23 cellular contexts compared by ENCODE assay signal in the genomic region with DNA sequence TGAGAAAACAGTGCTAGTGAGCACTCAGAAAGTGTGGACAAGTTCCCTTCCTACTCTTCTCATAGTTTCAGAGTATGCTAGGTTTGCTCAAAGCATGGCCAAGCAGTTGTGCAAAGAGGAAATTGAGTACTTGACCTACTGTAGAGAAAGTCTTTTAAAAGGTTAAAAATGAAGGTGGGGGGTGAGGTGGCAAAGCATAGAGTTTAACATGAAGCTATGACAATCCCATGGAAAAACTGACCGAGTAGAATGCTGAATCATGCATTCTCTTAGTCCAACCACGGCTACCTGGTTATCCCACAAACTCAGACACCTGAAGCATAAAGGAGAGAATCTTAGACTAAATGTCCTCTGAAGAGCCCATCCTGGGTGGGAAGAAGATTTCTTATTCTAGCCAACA.
DNase-seq lines count a peak whose midpoint lies in the region; TF ChIP-seq lines count a peak whose summit lies in the region.
"Had no signal": no experiment of that assay in that cellular context is flagged by ENCODE, and none has a peak within 500 bp of the region (broad histone marks: within the 10 kb centered on the region; RNA-seq: fewer than 3 reads in every experiment).

No MANE protein-coding gene starts in this region.

- no TSS peak for BruUV-seq in Calu3 (replicated peaks; lab: Mats Ljungman, UMichigan)

- H3K4me1 Mint-ChIP-seq in chondrocyte (ENCODE audit: low read depth) (peaks cover 81% of the 10 kb centered on the region), progenitor cell of endocrine pancreas (ENCODE audit: low read depth) (peaks cover 48% of the 10 kb centered on the region), Calu3 (ENCODE audit: low read depth, unreplicated experiment) (peaks cover 84% of the 10 kb centered on the region), type B pancreatic cell (ENCODE audit: unreplicated experiment) (peaks cover 39% of the 10 kb centered on the region)
- H3K4me1 Mint-ChIP-seq: activated CD8-positive, alpha-beta memory T cell treated with anti-CD3 and anti-CD28 coated beads, Interleukin-2, amount 10 ng/mL, durations not matched to agents 7 days and 5 days; naive thymus-derived CD8-positive, alpha-beta T cell; T-cell had no signal

- no peaks in the 10 kb centered on the region for H3K27me3 ChIP-seq in GM23248 (replicated peaks; ENCODE audit: insufficient read depth)
- H3K27me3 ChIP-seq: ovary had no signal

- DNase-seq in GM23248 (peak; percentile 23), M059J (ENCODE audit: low read depth) (peak; percentile 55), chondrocyte (ENCODE audit: low spot score) (no peak), progenitor cell of endocrine pancreas (ENCODE audit: low spot score, unreplicated experiment) (no peak), Calu3 (no peak), cerebellar cortex (ENCODE audit: low spot score) (no peak), type B pancreatic cell (ENCODE audit: extremely low spot score, unreplicated experiment) (no peak)
- DNase-seq: activated CD4-positive, alpha-beta T cell treated with anti-CD3 and anti-CD28 coated beads for 1 hour; activated CD8-positive, alpha-beta memory T cell treated with anti-CD3 and anti-CD28 coated beads, Interleukin-2, amount 10 ng/mL, durations not matched to agents 7 days and 5 days; CD8-positive, alpha-beta T cell; glutamatergic neuron; H9; left colon; naive thymus-derived CD8-positive, alpha-beta T cell; NCI-H1694 treated with DMSO at 0.1 percent for 48 hours; NCI-H69; ovary; SIG-M5; stimulated activated CD4-positive, alpha-beta T cell treated with anti-CD3 and anti-CD28 coated beads, Interleukin-1b, Interleukin-23, amount 100 ng/mL, for 48 hours; T-cell had no signal

- peak overlapping the region; percentile 98 for H3K27ac Mint-ChIP-seq in chondrocyte (ENCODE audit: unreplicated experiment)
- H3K27ac Mint-ChIP-seq in progenitor cell of endocrine pancreas = peak overlapping the region; percentile 67
- no peak overlapping the region for H3K27ac Mint-ChIP-seq in Calu3 (ENCODE audit: unreplicated experiment)
- no peak overlapping the region for H3K27ac Mint-ChIP-seq in type B pancreatic cell
- H3K27ac Mint-ChIP-seq: activated CD8-positive, alpha-beta memory T cell treated with anti-CD3 and anti-CD28 coated beads, Interleukin-2, amount 10 ng/mL, durations not matched to agents 7 days and 5 days; brain; CD8-positive, alpha-beta T cell; naive thymus-derived CD8-positive, alpha-beta T cell; T-cell had no signal

- TF ChIP-seq CTCF in chondrocyte (IDR thresholded peaks at IDR 0.05) (no peak), progenitor cell of endocrine pancreas (IDR thresholded peaks at IDR 0.05; ENCODE audit: unreplicated experiment) (no peak), Calu3 (IDR thresholded peaks at IDR 0.05; ENCODE audit: unreplicated experiment) (no peak), type B pancreatic cell (conservative IDR thresholded peaks at IDR 0.05) (no peak)

- H3K4me1 ChIP-seq in GM23248 (ENCODE audit: insufficient read depth) = peaks cover 63% of the 10 kb centered on the region

- in situ Hi-C loops in GM23248 (cut with MboI) = no loop called here

- H2AFZ ChIP-seq in GM23248 = no peak overlapping the region

- no peak overlapping the region for H3K9ac ChIP-seq in GM23248
- H3K9ac ChIP-seq: KMS-11 had no signal

- H4K20me1 ChIP-seq in GM23248 (ENCODE audit: insufficient read depth) = 0 out of 2 replicates have a peak, but pooled peaks cover 3% of the 10 kb centered on the region

- H3K79me2 ChIP-seq in GM23248 (ENCODE audit: insufficient read depth) = peaks cover 100% of the 10 kb centered on the region

- CTCF ChIA-PET in Calu3 (lab: Charles Lee) = interaction anchor here (0.6 to 1.0 kb wide), 3 partner anchors 21 to 1718 kb away, joined by 3 to 4 read pairs (median 3); no protein-coding TSS in a partner anchor

- no peak overlapping the region for H3K4me3 Mint-ChIP-seq in chondrocyte (ENCODE audit: unreplicated experiment)
- H3K4me3 Mint-ChIP-seq in progenitor cell of endocrine pancreas (ENCODE audit: low read depth) = no peak overlapping the region
- H3K4me3 Mint-ChIP-seq in Calu3 (ENCODE audit: low read depth, unreplicated experiment) = no peak overlapping the region
- H3K4me3 Mint-ChIP-seq in type B pancreatic cell = no peak overlapping the region
- H3K4me3 Mint-ChIP-seq: activated CD8-positive, alpha-beta memory T cell treated with anti-CD3 and anti-CD28 coated beads, Interleukin-2, amount 10 ng/mL, durations not matched to agents 7 days and 5 days; brain; CD8-positive, alpha-beta T cell; H9; naive thymus-derived CD8-positive, alpha-beta T cell; T-cell had no signal

- no peak overlapping the region for H3K4me3 ChIP-seq in GM23248
- H3K4me3 ChIP-seq: coronary artery, ovary had no signal

- H3K36me3 Mint-ChIP-seq in chondrocyte (ENCODE audit: low read depth) = no peaks in the 10 kb centered on the region
- peaks cover 2% of the 10 kb centered on the region for H3K36me3 Mint-ChIP-seq in progenitor cell of endocrine pancreas (ENCODE audit: insufficient read depth)
- H3K36me3 Mint-ChIP-seq in Calu3 (ENCODE audit: insufficient read depth, unreplicated experiment) = peaks cover 12% of the 10 kb centered on the region
- H3K36me3 Mint-ChIP-seq in type B pancreatic cell = peaks cover 4% of the 10 kb centered on the region
- H3K36me3 Mint-ChIP-seq: activated CD8-positive, alpha-beta memory T cell treated with anti-CD3 and anti-CD28 coated beads, Interleukin-2, amount 10 ng/mL, durations not matched to agents 7 days and 5 days; brain; CD8-positive, alpha-beta T cell; naive thymus-derived CD8-positive, alpha-beta T cell; T-cell had no signal

- no peak overlapping the region for H3K4me2 ChIP-seq in GM23248 (ENCODE audit: unreplicated experiment)
- H3K4me2 ChIP-seq: KMS-11 had no signal

- peaks cover 2% of the 10 kb centered on the region for H3K9me3 Mint-ChIP-seq in chondrocyte (ENCODE audit: low read depth)
- peaks cover 3% of the 10 kb centered on the region for H3K9me3 Mint-ChIP-seq in progenitor cell of endocrine pancreas (ENCODE audit: low read depth)
- peaks cover 2% of the 10 kb centered on the region for H3K9me3 Mint-ChIP-seq in Calu3 (ENCODE audit: low read depth, unreplicated experiment)
- H3K9me3 Mint-ChIP-seq in type B pancreatic cell = peaks cover 5% of the 10 kb centered on the region
- H3K9me3 Mint-ChIP-seq: brain; CD8-positive, alpha-beta T cell; H9; naive thymus-derived CD8-positive, alpha-beta T cell; T-cell had no signal

- peak overlapping the region; percentile 90 for H3K27ac ChIP-seq in GM23248
- H3K27ac ChIP-seq: coronary artery, KMS-11, ovary had no signal

- intact Hi-C loops in Calu3 (cut with micrococcal nuclease; ENCODE audit: unreplicated experiment) = no loop called here

- H3F3A ChIP-seq in GM23248 (ENCODE audit: insufficient read depth) = peaks cover 48% of the 10 kb centered on the region

- no peaks in the 10 kb centered on the region for H3K9me3 ChIP-seq in GM23248 (ENCODE audit: low read depth)
- H3K9me3 ChIP-seq: ovary had no signal

- no peaks in the 10 kb centered on the region for H3K36me3 ChIP-seq in GM23248 (ENCODE audit: low read depth)
- H3K36me3 ChIP-seq: ovary had no signal

- WGBS in GM23248 (ENCODE audit: low coverage in 1 of 2, low lambda C conversion rate in 2 of 2, missing lambda C conversion rate in 2 of 2), 2 experiments = 64 to 81% methylated on average over 2 of the region's 2 CpGs

- H3K9me2 ChIP-seq in GM23248 (ENCODE audit: insufficient read depth) = no peaks in the 10 kb centered on the region

- H3K27me3 Mint-ChIP-seq in chondrocyte (ENCODE audit: low read depth) (no peaks in the 10 kb centered on the region), progenitor cell of endocrine pancreas (no peaks in the 10 kb centered on the region), Calu3 (ENCODE audit: unreplicated experiment) (no peaks in the 10 kb centered on the region), type B pancreatic cell (no peaks in the 10 kb centered on the region)
- H3K27me3 Mint-ChIP-seq: brain had no signal

Comparison
In these comparisons a context has a peak if more than half of its experiments do, and no peak if none do; other contexts are left out.
1. DNase-seq: peak in GM23248 (single experiment) and M059J (single experiment); none in chondrocyte (single experiment), progenitor cell of endocrine pancreas (single experiment), Calu3 (single experiment), cerebellar cortex (single experiment) and type B pancreatic cell (single experiment).
2. H3K27ac Mint-ChIP-seq: peak in chondrocyte (single experiment) and progenitor cell of endocrine pancreas (single experiment); none in Calu3 (single experiment) and type B pancreatic cell (single experiment).